In the genomic region with DNA sequence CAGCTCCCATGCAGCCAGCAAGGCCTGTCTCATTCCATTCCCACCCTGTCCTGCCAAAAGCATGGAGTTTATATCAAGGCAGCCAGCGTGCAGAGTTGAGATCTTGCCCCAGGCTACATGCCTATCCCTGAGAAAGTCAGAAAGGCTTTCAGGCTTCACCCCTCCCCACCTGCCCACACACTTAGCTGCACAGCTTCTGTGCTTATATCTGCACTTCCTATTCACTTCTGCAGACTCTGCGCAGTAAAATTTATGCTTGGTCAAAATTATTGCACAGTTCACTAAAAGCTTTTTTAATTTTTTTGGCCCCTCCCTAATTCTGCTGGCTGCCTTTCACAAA, we compare ENCODE assay signal across 1 cellular context.
TF ChIP-seq lines count a peak whose summit lies in the region.

No MANE protein-coding gene starts in this region.

TF ChIP-seq in K562, 482 proteins besides CTCF, POLR2A, EP300 and RAD21 (continued from another document):
- TF ChIP-seq NKRF (IDR thresholded peaks at IDR 0.05; ENCODE audit: borderline replicate concordance), result no peak
TF ChIP-seq in K562: peak in this region for 1.
